8 cellular contexts compared by ENCODE assay signal in genomic region chr1:33055210-33055991, GRCh38. TPM values are rescaled to one million over a fixed set of nuclear protein-coding genes. Genes with fewer than 3 reads are reported as not detected.
DNase-seq lines count a peak whose midpoint lies in the region; ATAC-seq and TF ChIP-seq lines count a peak whose summit lies in the region.

No MANE protein-coding gene starts in this region.

- no peaks in the 10 kb centered on the region for H3K27me3 ChIP-seq in HL-60 (ENCODE audit: insufficient read depth, poor library complexity, severe bottlenecking)
- no peaks in the 10 kb centered on the region for H3K27me3 ChIP-seq in gastroesophageal sphincter
- no peaks in the 10 kb centered on the region for H3K27me3 ChIP-seq in neuronal stem cell (ENCODE audit: control insufficient read depth in 3 of 3, insufficient read depth in 3 of 3, low read depth in 1 of 3, low read length in 3 of 3)

- H3K4me3 ChIP-seq in HL-60 (replicated peaks; ENCODE audit: insufficient read depth, low read length), result no peak overlapping the region
- no peak overlapping the region for H3K4me3 ChIP-seq in gastroesophageal sphincter
- no peak overlapping the region for H3K4me3 ChIP-seq in neuronal stem cell (ENCODE audit: low read length in 2 of 2)

- ATAC-seq in gastroesophageal sphincter, result peak; percentile 91
- no peak for ATAC-seq in HG03457 (IDR thresholded peaks at IDR 0.05; ENCODE audit: unreplicated experiment)
- no peak for ATAC-seq in HG03135 (IDR thresholded peaks at IDR 0.05; ENCODE audit: unreplicated experiment)

- H3K79me1 ChIP-seq in neuronal stem cell (ENCODE audit: low read depth, low read length), result no peaks in the 10 kb centered on the region

- no peak overlapping the region for H3K9ac ChIP-seq in neuronal stem cell (ENCODE audit: low read depth, low read length, poor library complexity)

- H2AFZ ChIP-seq in neuronal stem cell (ENCODE audit: low read length), result no peak overlapping the region

- no peak overlapping the region for H4K91ac ChIP-seq in neuronal stem cell (ENCODE audit: low read depth, low read length, poor library complexity)

- no peak for TF ChIP-seq EP300 in gastroesophageal sphincter (IDR thresholded peaks at IDR 0.05)

- H3K9me3 ChIP-seq in gastroesophageal sphincter (no peaks in the 10 kb centered on the region), neuronal stem cell (replicated peaks in 1 of 2; ENCODE audit: control insufficient read depth in 2 of 2, insufficient read depth in 1 of 2, low read depth in 1 of 2, low read length in 2 of 2) (peaks cover 3% of the 10 kb centered on the region in 2 donors)

- peak; percentile 52 for TF ChIP-seq CTCF in HL-60 (IDR thresholded peaks at IDR 0.05; ENCODE audit: insufficient read depth, low read length)
- TF ChIP-seq CTCF in gastroesophageal sphincter (IDR thresholded peaks at IDR 0.05), result peak; percentile 58 to 78 (median 76)

- H2AK5ac ChIP-seq in neuronal stem cell (ENCODE audit: low read depth, low read length), result peak overlapping the region; percentile 11

- no peaks in the 10 kb centered on the region for H3K36me3 ChIP-seq in gastroesophageal sphincter
- H3K36me3 ChIP-seq in neuronal stem cell (replicated peaks in 1 of 2; ENCODE audit: control insufficient read depth in 2 of 2, insufficient read depth in 2 of 2, low read length in 2 of 2), result no peaks in the 10 kb centered on the region

- no peak overlapping the region for H3K4ac ChIP-seq in neuronal stem cell (ENCODE audit: low read length)

- H3K14ac ChIP-seq in neuronal stem cell (ENCODE audit: low read length), result no peak overlapping the region

- no peak overlapping the region for H3K23ac ChIP-seq in neuronal stem cell (ENCODE audit: low read depth, low read length, poor library complexity)

- no peak overlapping the region for H3K4me2 ChIP-seq in neuronal stem cell (ENCODE audit: insufficient read depth, low read length, poor library complexity, severe bottlenecking)

- DNase-seq in COLO829 (ENCODE audit: low spot score) (peak; percentile 59), HL-60 (ENCODE audit: low read depth in 1 of 2, low spot score in 1 of 2) (peak; percentile 79 to 96), NOMO-1 treated with dmso at 0.1 percent for 144 hours (lab: John Stamatoyannopoulos, UW; ENCODE audit: unreplicated experiment) (peak; percentile 52), neuronal stem cell (ENCODE audit: low spot score) (peak; percentile 64)
- peak; percentile 16 for DNase-seq in activated naive CD4-positive, alpha-beta T cell treated with Interleukin-2 at 50 U/mL for 16 hours

- H2BK5ac ChIP-seq in neuronal stem cell (ENCODE audit: low read length), result no peak overlapping the region

- H2BK12ac ChIP-seq in neuronal stem cell (ENCODE audit: low read length), result peak overlapping the region; percentile 7

- H4K8ac ChIP-seq in neuronal stem cell (ENCODE audit: low read depth, low read length), result peak overlapping the region; percentile 7

- peak overlapping the region; percentile 27 for H3K18ac ChIP-seq in neuronal stem cell (ENCODE audit: low read length)

- no peak for TF ChIP-seq POLR2A in gastroesophageal sphincter (IDR thresholded peaks at IDR 0.05)

- no peak overlapping the region for H2BK120ac ChIP-seq in neuronal stem cell (ENCODE audit: low read depth, low read length)

- H3K27ac ChIP-seq in HL-60 (replicated peaks), result peak overlapping the region; percentile 22; the same call in 1 of the 2 replicates
- H3K27ac ChIP-seq in gastroesophageal sphincter, result peak overlapping the region in 3 of 4 donors; percentile 46 to 66 (median 57)
- no peak overlapping the region for H3K27ac ChIP-seq in neuronal stem cell (replicated peaks; ENCODE audit: low read length)

- no peak overlapping the region for H2BK15ac ChIP-seq in neuronal stem cell (ENCODE audit: low read length)

- H3K4me1 ChIP-seq in gastroesophageal sphincter, result peaks cover 0 to 22% (median 5%) of the 10 kb centered on the region in 3 donors
- no peaks in the 10 kb centered on the region for H3K4me1 ChIP-seq in neuronal stem cell (ENCODE audit: control insufficient read depth in 2 of 2, insufficient read depth in 1 of 2, low read depth in 1 of 2, low read length in 2 of 2)

- WGBS in gastroesophageal sphincter (ENCODE audit: low coverage in 1 of 2), 2 donors, result 12 to 41% methylated on average over 7 to 8 of the region's 11 CpGs
- no CpG with 5 or more reads among the region's 11 CpGs for WGBS in neuronal stem cell (ENCODE audit: extremely low coverage in 2 of 2, insufficient read length in 2 of 2, insufficient replicate concordance in 1 of 2), 2 donors

RNA-seq across cellular contexts. Expression of gene AK2, which starts 18.7 kb away (rescaled TPM):
- total RNA-seq in gastroesophageal sphincter, result 100 to 1,000 TPM in 2 of 4 donors, 10 to 100 TPM in 2; 88.9 to 115 (median 97.1) TPM
- 47.7 TPM for polyA plus RNA-seq in neuronal stem cell (2013, experiment 1 of 2)
- polyA plus RNA-seq in neuronal stem cell (2013, experiment 2 of 2), result 46.5 TPM

RNA-seq across cellular contexts. Expression of gene AZIN2, which starts 25.6 kb away (rescaled TPM):
- 1 to 10 TPM in 3 of 4 donors, under 1 TPM in 1; 0.31 to 6.4 (median 2.8) TPM for total RNA-seq in gastroesophageal sphincter
- 5.9 TPM for polyA plus RNA-seq in neuronal stem cell (2013, experiment 1 of 2)
- polyA plus RNA-seq in neuronal stem cell (2013, experiment 2 of 2), result 6.1 TPM

Comparison
In these comparisons a context has a peak if more than half of its experiments do, and no peak if none do; other contexts are left out.
1. DNase-seq: peak in every context shown above with its lines; median percentile 88 in HL-60; 64 in neuronal stem cell; 59 in COLO829; 52 in NOMO-1 treated with dmso at 0.1 percent for 144 hours; 16 in activated naive CD4-positive, alpha-beta T cell treated with Interleukin-2 at 50 U/mL for 16 hours.